In the genomic region with DNA sequence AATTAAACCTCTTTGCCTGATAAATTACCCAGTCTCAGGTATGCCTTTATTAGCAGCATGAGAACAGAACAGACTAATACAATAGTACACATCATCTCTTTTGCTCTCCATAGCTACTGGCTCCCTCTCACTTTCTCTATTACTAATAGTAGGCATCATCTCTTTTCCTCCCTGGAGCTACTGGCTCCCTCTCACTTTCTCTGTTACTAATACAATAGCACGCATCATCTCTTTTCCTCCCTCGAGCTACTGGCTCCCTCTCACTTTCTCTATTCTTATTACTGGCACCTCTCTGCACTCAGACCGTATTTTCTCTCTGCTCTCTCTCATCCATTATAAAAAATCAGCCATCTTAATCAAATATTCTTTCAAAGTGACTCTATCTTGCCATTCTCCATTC, we compare ENCODE assay signal across 11 cellular contexts. TPM values are rescaled to one million over a fixed set of nuclear protein-coding genes. Genes with fewer than 3 reads are reported as not detected.
DNase-seq lines count a peak whose midpoint lies in the region; ATAC-seq and TF ChIP-seq lines count a peak whose summit lies in the region.
"Had no signal": no experiment of that assay in that cellular context is flagged by ENCODE, and none has a peak within 500 bp of the region (broad histone marks: within the 10 kb centered on the region; RNA-seq: fewer than 3 reads in every experiment).

No MANE protein-coding gene starts in this region.

- H3K27me3 ChIP-seq in BLaER1 treated with 17β-estradiol and CSF1 and Interleukin-3, amounts not matched to agents 10 nM and 100 nM = no peaks in the 10 kb centered on the region

- H3K9me3 ChIP-seq in BLaER1 treated with 17β-estradiol and CSF1 and Interleukin-3, amounts not matched to agents 10 nM and 100 nM (replicated peaks in 1 of 11) = peaks cover 12 to 39% (median 30%) of the 10 kb centered on the region in 11 experiments

- H3K9me3 Mint-ChIP-seq in activated CD4-positive, alpha-beta memory T cell treated with anti-CD3 and anti-CD28 coated beads for 36 hours = peaks cover 3% of the 10 kb centered on the region
- H3K9me3 Mint-ChIP-seq in progenitor cell of endocrine pancreas (ENCODE audit: low read depth) = peaks cover 10% of the 10 kb centered on the region
- H3K9me3 Mint-ChIP-seq: dendritic cell treated with granulocyte-macrophage colony-stimulating factor and Interleukin-4, amounts not matched to agents 40 ng/mL and 50 ng/mL, for 4 days had no signal

- peaks cover 0 to 80% (median 0%) of the 10 kb centered on the region in 11 experiments; a peak in 5 of 22 replicates for H4K20me1 ChIP-seq in BLaER1 treated with 17β-estradiol and CSF1 and Interleukin-3, amounts not matched to agents 10 nM and 100 nM

- H3K9ac ChIP-seq in BLaER1 treated with 17β-estradiol and CSF1 and Interleukin-3, amounts not matched to agents 10 nM and 100 nM = no peak overlapping the region

- no peak overlapping the region for H3K4me3 Mint-ChIP-seq in activated CD4-positive, alpha-beta memory T cell treated with anti-CD3 and anti-CD28 coated beads for 36 hours
- H3K4me3 Mint-ChIP-seq in progenitor cell of endocrine pancreas (ENCODE audit: low read depth) = no peak overlapping the region
- H3K4me3 Mint-ChIP-seq: dendritic cell treated with granulocyte-macrophage colony-stimulating factor and Interleukin-4, amounts not matched to agents 40 ng/mL and 50 ng/mL, for 4 days had no signal

- peak overlapping the region; percentile 55 for H3K27ac Mint-ChIP-seq in activated CD4-positive, alpha-beta memory T cell treated with anti-CD3 and anti-CD28 coated beads for 36 hours
- no peak overlapping the region for H3K27ac Mint-ChIP-seq in progenitor cell of endocrine pancreas
- H3K27ac Mint-ChIP-seq: dendritic cell treated with granulocyte-macrophage colony-stimulating factor and Interleukin-4, amounts not matched to agents 40 ng/mL and 50 ng/mL, for 4 days had no signal

- peaks cover 15% of the 10 kb centered on the region for H3K36me3 Mint-ChIP-seq in activated CD4-positive, alpha-beta memory T cell treated with anti-CD3 and anti-CD28 coated beads for 36 hours
- peaks cover 17% of the 10 kb centered on the region for H3K36me3 Mint-ChIP-seq in progenitor cell of endocrine pancreas (ENCODE audit: insufficient read depth)

- H3K4me1 ChIP-seq in BLaER1 treated with 17β-estradiol and CSF1 and Interleukin-3, amounts not matched to agents 10 nM and 100 nM = peaks cover 26 to 34% (median 30%) of the 10 kb centered on the region in 10 experiments

- peak; percentile 11 for DNase-seq in activated CD4-positive, alpha-beta memory T cell treated with anti-CD3 and anti-CD28 coated beads for 36 hours
- DNase-seq in DMS53 treated with DMSO at 0.1 percent for 48 hours (lab: John Stamatoyannopoulos, UW; ENCODE audit: unreplicated experiment) (no peak), posterior vena cava (ENCODE audit: low spot score) (no peak), progenitor cell of endocrine pancreas (ENCODE audit: low spot score, unreplicated experiment) (no peak), NCI-H187 (lab: John Stamatoyannopoulos, UW) (no peak)
- DNase-seq: hypothalamus, NCI-H187 treated with DMSO at 0.1 percent for 48 hours had no signal

- H3K4me3 ChIP-seq in BLaER1 treated with 17β-estradiol and CSF1 and Interleukin-3, amounts not matched to agents 10 nM and 100 nM = no peak overlapping the region

- CTCF ChIA-PET in activated CD4-positive, alpha-beta memory T cell treated with anti-CD3 and anti-CD28 coated beads for 36 hours (lab: Charles Lee) = interaction anchor here (0.7 kb wide), 1 partner anchor 549 kb away, joined by 3 read pairs; no protein-coding TSS in a partner anchor

- no peak for TF ChIP-seq CTCF in progenitor cell of endocrine pancreas (IDR thresholded peaks at IDR 0.05; ENCODE audit: unreplicated experiment)

- intact Hi-C loops in activated CD4-positive, alpha-beta memory T cell treated with anti-CD3 and anti-CD28 coated beads for 36 hours (cut with micrococcal nuclease) = loop anchor here (1.0 kb wide), 2 partner anchors 19 to 35 kb away; no protein-coding TSS in a partner anchor
- intact Hi-C loops in posterior vena cava (cut with DNase I) = no loop called here

- H3K4me1 Mint-ChIP-seq in activated CD4-positive, alpha-beta memory T cell treated with anti-CD3 and anti-CD28 coated beads for 36 hours (ENCODE audit: low read depth) = peaks cover 46% of the 10 kb centered on the region
- H3K4me1 Mint-ChIP-seq in progenitor cell of endocrine pancreas (ENCODE audit: low read depth) = no peaks in the 10 kb centered on the region

- peaks cover 15 to 61% (median 30%) of the 10 kb centered on the region in 11 experiments; a peak in 20 of 22 replicates for H3K36me3 ChIP-seq in BLaER1 treated with 17β-estradiol and CSF1 and Interleukin-3, amounts not matched to agents 10 nM and 100 nM

- ATAC-seq in GM18909 (IDR thresholded peaks at IDR 0.05; ENCODE audit: poor library complexity, unreplicated experiment) = peak; percentile 45
- ATAC-seq in HG02884 (IDR thresholded peaks at IDR 0.05; ENCODE audit: unreplicated experiment) = peak; percentile 61

- H3K27me3 Mint-ChIP-seq in activated CD4-positive, alpha-beta memory T cell treated with anti-CD3 and anti-CD28 coated beads for 36 hours = no peaks in the 10 kb centered on the region
- H3K27me3 Mint-ChIP-seq in progenitor cell of endocrine pancreas = no peaks in the 10 kb centered on the region
- H3K27me3 Mint-ChIP-seq: dendritic cell treated with granulocyte-macrophage colony-stimulating factor and Interleukin-4, amounts not matched to agents 40 ng/mL and 50 ng/mL, for 4 days had no signal

- peak overlapping the region in 1 of 11 experiments; percentile 47; a peak in 1 of 22 replicates for H3K27ac ChIP-seq in BLaER1 treated with 17β-estradiol and CSF1 and Interleukin-3, amounts not matched to agents 10 nM and 100 nM

- peak overlapping the region in 9 of 11 experiments; percentile 39 to 77 (median 55); a peak in 16 of 22 replicates for H3K4me2 ChIP-seq in BLaER1 treated with 17β-estradiol and CSF1 and Interleukin-3, amounts not matched to agents 10 nM and 100 nM

- POLR2A ChIA-PET in activated CD4-positive, alpha-beta memory T cell treated with anti-CD3 and anti-CD28 coated beads for 36 hours (lab: Charles Lee) = interaction anchor here (2.0 kb wide), 1 partner anchor 19 kb away, joined by 20 read pairs; no protein-coding TSS in a partner anchor

RNA-seq across cellular contexts. Expression of a gene that starts 37.1 kb away (rescaled TPM):
- 1 to 10 TPM; 7.5 to 7.9 TPM for total RNA-seq in activated CD4-positive, alpha-beta memory T cell treated with anti-CD3 and anti-CD28 coated beads for 36 hours
- 10 to 100 TPM; 26.4 to 27.3 TPM for total RNA-seq in posterior vena cava
- 54.0 and 58.0 TPM in 2 replicates for total RNA-seq in progenitor cell of endocrine pancreas
